In the genomic region with DNA sequence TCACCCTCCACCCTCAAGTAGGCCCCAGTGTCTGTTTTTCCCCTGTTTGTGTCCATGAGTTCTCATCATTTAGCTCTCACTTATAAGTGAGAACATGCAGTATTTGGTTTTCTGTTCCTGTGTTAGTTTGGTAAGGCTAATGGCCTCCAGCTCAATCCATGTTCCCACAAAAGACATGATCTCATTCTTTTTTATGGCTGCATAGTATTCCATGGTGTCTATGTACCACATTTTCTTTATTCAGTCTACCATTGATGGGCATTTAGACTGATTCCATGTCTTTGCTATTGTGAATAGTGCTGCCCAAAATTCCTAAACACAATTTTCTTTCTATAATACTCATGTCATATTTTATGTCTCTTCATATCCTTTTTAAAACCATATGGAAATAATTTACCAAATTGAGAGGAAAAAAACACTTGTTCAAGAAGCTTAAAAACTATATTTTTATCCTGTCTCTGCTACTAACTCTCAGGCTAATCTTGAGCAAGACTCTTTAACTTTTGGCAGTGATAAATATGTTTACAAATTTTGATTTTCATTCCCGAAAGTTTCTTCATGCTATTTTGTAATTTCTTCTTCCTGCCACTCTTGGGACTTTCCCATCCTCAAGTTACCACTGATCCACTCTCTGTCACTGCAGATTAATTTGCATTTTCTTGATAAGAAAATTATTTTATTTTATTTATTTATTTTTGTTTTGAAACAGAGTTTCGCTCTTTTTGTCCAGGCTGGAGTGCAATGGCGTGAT, we compare ENCODE assay signal across 16 cellular contexts. TPM values are rescaled to one million over a fixed set of nuclear protein-coding genes. Genes with fewer than 3 reads are reported as not detected.
DNase-seq lines count a peak whose midpoint lies in the region; ATAC-seq, FAIRE-seq and TF ChIP-seq lines count a peak whose summit lies in the region.
"Had no signal": no experiment of that assay in that cellular context is flagged by ENCODE, and none has a peak within 500 bp of the region (broad histone marks: within the 10 kb centered on the region; RNA-seq: fewer than 3 reads in every experiment).

No MANE protein-coding gene starts in this region.

- H3K36me3 ChIP-seq in body of pancreas (replicated peaks in 1 of 2; ENCODE audit: insufficient read depth in 1 of 2, low read depth in 2 of 2) (no peaks in the 10 kb centered on the region), suprapubic skin (no peaks in the 10 kb centered on the region)
- H3K36me3 ChIP-seq: BE2C had no signal

- no peak for FAIRE-seq in GM12892 (lab: Jason Lieb, UNC)
- FAIRE-seq: frontal cortex had no signal

- no peaks in the 10 kb centered on the region for H3K9me3 Mint-ChIP-seq in glutamatergic neuron (ENCODE audit: unreplicated experiment)
- H3K9me3 Mint-ChIP-seq: activated naive CD4-positive, alpha-beta T cell treated with anti-CD3 and anti-CD28 coated beads, Interleukin-2, amount 50 U/mL, for 24 hours; stimulated activated naive CD8-positive, alpha-beta T cell treated with anti-CD3 and anti-CD28 coated beads, Interleukin-15, Interleukin-2, amounts not matched to agents 100 ng/mL and 50 ng/mL, for 24 hours had no signal

- WGBS in body of pancreas, 2 donors = 76 to 93% methylated on average over 3 of the region's 3 CpGs
- WGBS in suprapubic skin = 64% methylated on average over 3 of the region's 3 CpGs

- intact Hi-C loops in body of pancreas (cut with DNase I) (no loop called here), posterior cingulate gyrus (cut with DNase I) (no loop called here)

- no peaks in the 10 kb centered on the region for H3K36me3 Mint-ChIP-seq in glutamatergic neuron (ENCODE audit: unreplicated experiment)
- H3K36me3 Mint-ChIP-seq: activated naive CD4-positive, alpha-beta T cell treated with anti-CD3 and anti-CD28 coated beads, Interleukin-2, amount 50 U/mL, for 24 hours had no signal

- no peaks in the 10 kb centered on the region for H3K27me3 ChIP-seq in body of pancreas
- H3K27me3 ChIP-seq in suprapubic skin = no peaks in the 10 kb centered on the region
- H3K27me3 ChIP-seq: BE2C had no signal

- H3K27me3 Mint-ChIP-seq in glutamatergic neuron (ENCODE audit: unreplicated experiment) = no peaks in the 10 kb centered on the region
- H3K27me3 Mint-ChIP-seq: activated naive CD4-positive, alpha-beta T cell treated with anti-CD3 and anti-CD28 coated beads, Interleukin-2, amount 50 U/mL, for 24 hours; stimulated activated naive CD8-positive, alpha-beta T cell treated with anti-CD3 and anti-CD28 coated beads, Interleukin-15, Interleukin-2, amounts not matched to agents 100 ng/mL and 50 ng/mL, for 24 hours had no signal

- peak overlapping the region; percentile 55 for H3K4me3 Mint-ChIP-seq in glutamatergic neuron (ENCODE audit: unreplicated experiment)
- H3K4me3 Mint-ChIP-seq: activated naive CD4-positive, alpha-beta T cell treated with anti-CD3 and anti-CD28 coated beads, Interleukin-2, amount 50 U/mL, for 24 hours; activated T-cell treated with anti-CD3 and anti-CD28 coated beads, Interleukin-2, amount 50 U/mL, for 72 hours; endodermal cell; stimulated activated naive CD8-positive, alpha-beta T cell treated with anti-CD3 and anti-CD28 coated beads, Interleukin-15, Interleukin-2, amounts not matched to agents 100 ng/mL and 50 ng/mL, for 24 hours had no signal

- H3K9me3 ChIP-seq in body of pancreas = no peaks in the 10 kb centered on the region
- H3K9me3 ChIP-seq in suprapubic skin = no peaks in the 10 kb centered on the region
- H3K9me3 ChIP-seq: BE2C had no signal

- H3K4me1 ChIP-seq in body of pancreas (no peaks in the 10 kb centered on the region), suprapubic skin (peaks cover 5% of the 10 kb centered on the region)
- H3K4me1 ChIP-seq: BE2C had no signal

- no peaks in the 10 kb centered on the region for H3K4me1 Mint-ChIP-seq in glutamatergic neuron (ENCODE audit: low read depth, unreplicated experiment)
- H3K4me1 Mint-ChIP-seq: activated naive CD4-positive, alpha-beta T cell treated with anti-CD3 and anti-CD28 coated beads, Interleukin-2, amount 50 U/mL, for 24 hours; endodermal cell had no signal

- TF ChIP-seq CTCF in body of pancreas (IDR thresholded peaks at IDR 0.05) (no peak), glutamatergic neuron (IDR thresholded peaks at IDR 0.05; ENCODE audit: partially characterized antibody, unreplicated experiment) (no peak), suprapubic skin (IDR thresholded peaks at IDR 0.05) (no peak)

- TF ChIP-seq EP300 in suprapubic skin (IDR thresholded peaks at IDR 0.05) = no peak

- TF ChIP-seq POLR2A in body of pancreas (IDR thresholded peaks at IDR 0.05) (no peak), suprapubic skin (IDR thresholded peaks at IDR 0.05) (no peak), GM12892 (IDR thresholded peaks at IDR 0.05; ENCODE audit: low read depth, low read length) (no peak)

- no peak overlapping the region for H3K27ac Mint-ChIP-seq in glutamatergic neuron (ENCODE audit: unreplicated experiment)
- H3K27ac Mint-ChIP-seq: activated T-cell treated with anti-CD3 and anti-CD28 coated beads, Interleukin-2, amount 50 U/mL, for 72 hours; endodermal cell; stimulated activated naive CD8-positive, alpha-beta T cell treated with anti-CD3 and anti-CD28 coated beads, Interleukin-15, Interleukin-2, amounts not matched to agents 100 ng/mL and 50 ng/mL, for 24 hours had no signal

- H3K4me3 ChIP-seq in body of pancreas (no peak overlapping the region), suprapubic skin (no peak overlapping the region)
- H3K4me3 ChIP-seq: skin epidermis had no signal

- DNase-seq in HCEC 1CT (peak; percentile 32), body of pancreas (no peak), glutamatergic neuron (no peak), suprapubic skin (ENCODE audit: low spot score in 2 of 2) (no peak), GM12892 (ENCODE audit: insufficient read length) (no peak), hippocampal formation (lab: John Stamatoyannopoulos, UW) (no peak), posterior cingulate gyrus (no peak)
- DNase-seq in stimulated activated CD8-positive, alpha-beta memory T cell treated with anti-CD3 and anti-CD28 coated beads, Interleukin-4, amount 100 ng/mL, for 48 hours = no peak
- DNase-seq: activated CD4-positive, alpha-beta T cell treated with anti-CD3 and anti-CD28 coated beads for 1 hour; endodermal cell had no signal

- no peak overlapping the region for H3K27ac ChIP-seq in body of pancreas
- H3K27ac ChIP-seq in suprapubic skin = peak overlapping the region; percentile 72

- peak; percentile 43 for ATAC-seq in body of pancreas
- ATAC-seq: activated T-cell treated with anti-CD3 and anti-CD28 coated beads, Interleukin-2, amount 50 U/mL, for 72 hours had no signal

RNA-seq across cellular contexts. Expression of gene OSBPL8, which starts 28.0 kb away (rescaled TPM):
- total RNA-seq in body of pancreas = 10 to 100 TPM; 23.1 to 41.2 TPM
- total RNA-seq in glutamatergic neuron (ENCODE audit: unreplicated experiment) = 162 TPM
- 100 to 1,000 TPM in 1 of 4 donors, 10 to 100 TPM in 3; 73.1 to 116 (median 87.4) TPM for total RNA-seq in suprapubic skin
- polyA plus RNA-seq in GM12892 (2012; ENCODE audit: missing spikeins) = 22.1 TPM
